Comparison of ENCODE assay signal across 8 cellular contexts in the genomic region with DNA sequence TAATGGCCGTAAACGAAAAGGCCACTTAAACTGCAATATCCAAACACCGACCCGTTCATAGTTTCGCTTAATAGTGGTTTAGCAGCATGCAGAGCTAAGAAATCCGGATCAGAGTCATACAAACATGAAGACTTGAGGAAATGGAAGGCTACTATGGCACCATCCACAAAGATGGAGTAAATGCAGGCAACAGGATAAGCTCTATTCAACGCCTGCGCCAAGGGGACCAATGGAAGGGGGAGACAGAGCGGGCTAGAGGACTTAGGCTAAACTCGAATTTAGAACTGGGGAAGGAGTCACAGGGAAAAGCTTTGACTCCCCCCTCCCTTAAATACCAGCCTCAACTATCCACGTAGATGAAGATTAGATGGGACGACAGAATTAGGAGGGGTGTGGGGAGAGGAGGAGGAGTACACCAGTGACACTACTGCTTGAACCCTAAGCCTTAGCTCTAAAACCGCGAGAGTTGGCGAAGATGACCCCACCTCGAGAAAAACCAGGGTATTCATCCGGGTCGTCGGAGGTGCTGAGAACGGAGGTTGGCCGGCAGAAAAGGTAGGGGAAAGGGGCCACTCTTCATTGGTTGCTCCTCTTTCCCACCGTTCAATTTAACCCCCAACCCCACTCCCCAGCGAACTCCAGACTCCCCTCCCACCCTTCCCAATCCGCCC. TPM values are rescaled to one million over a fixed set of nuclear protein-coding genes. Genes with fewer than 3 reads are reported as not detected.
A peak's percentile ranks its signal among the peaks of the same experiment; 100 is the strongest.
DNase-seq lines count a peak whose midpoint lies in the region; FAIRE-seq and TF ChIP-seq lines count a peak whose summit lies in the region.

No MANE protein-coding gene starts in this region.

- H3K9ac ChIP-seq in adipocyte (ENCODE audit: low read length) = peak overlapping the region; percentile 95

- H3K36me3 Mint-ChIP-seq in CD4-positive, alpha-beta memory T cell = peaks cover 3 to 38% of the 10 kb centered on the region in 2 donors

- peak; percentile 29 to 62 (median 36) for DNase-seq in CD4-positive, alpha-beta memory T cell
- DNase-seq in HTR-8/SVneo (ENCODE audit: insufficient read length, low spot score) (peak; percentile 4), Peyer's patch (peak in 1 of 3 donors; percentile 50), adipocyte (ENCODE audit: low read depth) (peak; percentile 66), small intestine (peak; percentile 25), NCI-H128 (lab: John Stamatoyannopoulos, UW; ENCODE audit: unreplicated experiment) (no peak), mucosa of gallbladder (ENCODE audit: low spot score) (no peak)

- no peaks in the 10 kb centered on the region for H3K9me3 ChIP-seq in CD4-positive, alpha-beta memory T cell (ENCODE audit: control insufficient read depth in 1 of 2, low read length in 2 of 2)
- peaks cover 0 to 4% (median 0%) of the 10 kb centered on the region in 4 donors for H3K9me3 ChIP-seq in Peyer's patch
- no peaks in the 10 kb centered on the region for H3K9me3 ChIP-seq in adipocyte (ENCODE audit: control insufficient read depth, low read length)
- H3K9me3 ChIP-seq in iPS-18c (ENCODE audit: control insufficient read depth, insufficient read depth, low read length) = peaks cover 2% of the 10 kb centered on the region
- H3K9me3 ChIP-seq in small intestine (ENCODE audit: control insufficient read depth, low read depth) = no peaks in the 10 kb centered on the region

- peak overlapping the region; percentile 65 to 66 for H3K4me3 ChIP-seq in CD4-positive, alpha-beta memory T cell (ENCODE audit: low read length in 2 of 2)
- H3K4me3 ChIP-seq in Peyer's patch (peak overlapping the region; percentile 52 to 85 (median 67)), adipocyte (ENCODE audit: low read length) (peak overlapping the region; percentile 80), iPS-18c (ENCODE audit: insufficient read depth, low read depth, low read length) (peak overlapping the region; percentile 77), small intestine (ENCODE audit: low read depth in 1 of 2, low read length in 2 of 2) (peak overlapping the region; percentile 54 to 76)

- FAIRE-seq in HTR-8/SVneo (lab: Jason Lieb, UNC) = no peak
- FAIRE-seq in small intestine (lab: Jason Lieb, UNC) = no peak

- H3K27me3 ChIP-seq in CD4-positive, alpha-beta memory T cell (ENCODE audit: insufficient read depth, low read length) = no peaks in the 10 kb centered on the region
- H3K27me3 ChIP-seq in Peyer's patch = no peaks in the 10 kb centered on the region
- H3K27me3 ChIP-seq in adipocyte (replicated peaks; ENCODE audit: control insufficient read depth, insufficient read depth, low read length) = no peaks in the 10 kb centered on the region
- no peaks in the 10 kb centered on the region for H3K27me3 ChIP-seq in small intestine (ENCODE audit: control insufficient read depth in 2 of 2, insufficient read depth in 2 of 2, low read length in 2 of 2)

- H3K27me3 Mint-ChIP-seq in CD4-positive, alpha-beta memory T cell = no peaks in the 10 kb centered on the region

- H3K27ac Mint-ChIP-seq in CD4-positive, alpha-beta memory T cell = peak overlapping the region; percentile 87 to 99 (median 97)

- peaks cover 5% of the 10 kb centered on the region for H3K36me3 ChIP-seq in CD4-positive, alpha-beta memory T cell (ENCODE audit: insufficient read depth, low read length)
- no peaks in the 10 kb centered on the region for H3K36me3 ChIP-seq in Peyer's patch
- H3K36me3 ChIP-seq in adipocyte (ENCODE audit: control insufficient read depth, insufficient read depth, low read length, severe bottlenecking) = peaks cover 29% of the 10 kb centered on the region
- no peaks in the 10 kb centered on the region for H3K36me3 ChIP-seq in small intestine (ENCODE audit: control insufficient read depth in 2 of 2, insufficient read depth in 2 of 2, low read length in 2 of 2)

- TF ChIP-seq POLR2A in Peyer's patch (IDR thresholded peaks at IDR 0.05) = no peak

- peaks cover 20 to 60% (median 39%) of the 10 kb centered on the region in 4 donors for H3K4me1 Mint-ChIP-seq in CD4-positive, alpha-beta memory T cell

- POLR2A ChIA-PET in CD4-positive, alpha-beta memory T cell (lab: Charles Lee; ENCODE audit: partially characterized antibody) = interaction anchor here (1.2 to 6.0 kb wide), 8 partner anchors 9 to 1806 kb away, joined by 3 to 106 read pairs (median 6); a partner anchor contains a TSS

- WGBS in small intestine, 3 donors = 0 to 38% (median 8%) methylated on average over 20 to 24 of the region's 24 CpGs

- H3K27ac ChIP-seq in CD4-positive, alpha-beta memory T cell (ENCODE audit: low read depth, low read length) = peak overlapping the region; percentile 94
- H3K27ac ChIP-seq in Peyer's patch (peak overlapping the region; percentile 81 to 92 (median 90)), small intestine (ENCODE audit: low read depth in 1 of 2, low read length in 1 of 2) (peak overlapping the region; percentile 36 to 99)

- TF ChIP-seq CTCF in Peyer's patch (IDR thresholded peaks at IDR 0.05) = no peak

- CTCF ChIA-PET in CD4-positive, alpha-beta memory T cell (lab: Charles Lee; ENCODE audit: partially characterized antibody) = interaction anchor here (0.8 to 4.5 kb wide), 4 partner anchors 22 to 147 kb away, joined by 3 to 29 read pairs (median 6); no protein-coding TSS in a partner anchor

- intact Hi-C loops in CD4-positive, alpha-beta memory T cell (cut with micrococcal nuclease) = loop anchor here (5.0 to 10.0 kb wide), 3 partner anchors 261 to 1122 kb away; a partner anchor contains a TSS

- no peaks in the 10 kb centered on the region for H3K9me3 Mint-ChIP-seq in CD4-positive, alpha-beta memory T cell

- peak overlapping the region; percentile 88 to 97 (median 90) for H3K4me3 Mint-ChIP-seq in CD4-positive, alpha-beta memory T cell

- H3K4me1 ChIP-seq in CD4-positive, alpha-beta memory T cell (ENCODE audit: insufficient read depth, low read length) = peaks cover 49% of the 10 kb centered on the region
- H3K4me1 ChIP-seq in Peyer's patch = peaks cover 0 to 15% (median 2%) of the 10 kb centered on the region in 4 donors
- H3K4me1 ChIP-seq in adipocyte (ENCODE audit: control insufficient read depth, insufficient read depth, low read length) = peaks cover 12% of the 10 kb centered on the region
- H3K4me1 ChIP-seq in small intestine (ENCODE audit: control insufficient read depth in 2 of 2, insufficient read depth in 1 of 2, low read depth in 1 of 2, low read length in 1 of 2) = peaks cover 0 to 6% of the 10 kb centered on the region in 2 donors

RNA-seq across cellular contexts. Expression of a gene that starts 3.5 kb away (rescaled TPM):
- total RNA-seq in CD4-positive, alpha-beta memory T cell = 100 to 1,000 TPM; 176 to 202 TPM
- 10 to 100 TPM in 1 of 2 donors, 1 to 10 TPM in 1; 3.3 to 19.0 TPM for polyA plus RNA-seq in CD4-positive, alpha-beta memory T cell
- 100 to 1,000 TPM in 3 of 4 donors, 10 to 100 TPM in 1; 84.4 to 139 (median 123) TPM for total RNA-seq in Peyer's patch
- 10 to 100 TPM; 22.4 to 39.0 (median 27.1) TPM for polyA plus RNA-seq in small intestine
- total RNA-seq in mucosa of gallbladder = 193 TPM

Comparison
In these comparisons a context has a peak if more than half of its experiments do, and no peak if none do; other contexts are left out.
1. DNase-seq: peak in CD4-positive, alpha-beta memory T cell (5 of 5), HTR-8/SVneo (single experiment), adipocyte (single experiment) and small intestine (single experiment); none in NCI-H128 (single experiment) and mucosa of gallbladder (single experiment).
2. Peak in every context shown above with its lines, with median percentiles within 50 percentile points of each other: H3K27ac ChIP-seq and H3K4me3 ChIP-seq.